In the genomic region with DNA sequence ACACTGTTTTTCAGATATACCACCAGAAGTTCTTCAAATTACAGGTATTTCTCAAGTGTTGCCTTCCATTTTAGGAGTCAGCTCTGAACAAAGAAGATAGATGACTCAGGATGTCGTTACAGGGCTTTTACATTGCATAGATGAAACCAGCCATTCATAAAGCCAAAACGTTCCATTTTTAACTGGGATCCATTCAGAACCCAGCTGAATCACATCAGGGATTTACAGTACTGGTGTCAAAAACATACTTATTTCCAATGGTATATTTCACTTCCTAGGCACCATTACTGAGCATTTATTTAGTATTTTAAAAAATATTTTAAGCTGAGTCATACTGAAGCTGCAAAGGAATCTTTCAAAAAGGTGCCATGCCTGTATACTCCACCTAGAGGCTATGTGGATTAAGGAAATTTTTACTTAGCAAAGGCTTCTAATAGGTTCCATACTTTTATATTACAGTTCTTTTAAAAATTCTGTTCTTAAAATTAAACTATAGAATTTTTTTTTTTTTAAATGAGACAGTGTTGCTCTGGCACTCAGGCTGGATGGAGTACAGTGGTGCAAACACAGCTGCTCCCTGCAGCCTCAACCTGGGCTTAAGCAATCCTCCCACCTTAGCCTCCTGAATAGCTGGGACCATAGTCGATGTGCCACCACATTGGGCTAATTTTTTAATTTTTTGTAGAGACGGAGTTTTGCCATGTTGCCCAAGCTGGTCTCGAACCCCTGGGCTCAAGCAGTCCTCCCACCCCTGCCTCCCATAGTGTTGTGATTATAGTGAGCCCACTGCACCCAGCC, we compare ENCODE assay signal across 8 cellular contexts. TPM values are rescaled to one million over a fixed set of nuclear protein-coding genes. Genes with fewer than 3 reads are reported as not detected.
DNase-seq lines count a peak whose midpoint lies in the region; ATAC-seq, FAIRE-seq and TF ChIP-seq lines count a peak whose summit lies in the region.

No MANE protein-coding gene starts in this region.

- no peaks in the 10 kb centered on the region for H3K9me3 Mint-ChIP-seq in activated T-helper 2 cell treated with anti-CD3 and anti-CD28 coated beads, Interferon-gamma antibody, Interleukin-2, Interleukin-4, amounts not matched to agents 10 μg/mL and 5 μg/mL and 100 μg/mL, durations not matched to agents 14 hours and 24 hours and 36 hours

- peak overlapping the region; percentile 80 for H3K4me3 Mint-ChIP-seq in activated T-helper 2 cell treated with anti-CD3 and anti-CD28 coated beads, Interferon-gamma antibody, Interleukin-2, Interleukin-4, amounts not matched to agents 10 μg/mL and 5 μg/mL and 100 μg/mL, durations not matched to agents 14 hours and 24 hours and 36 hours (ENCODE audit: low read depth)

- intact Hi-C loops in activated T-helper 2 cell treated with anti-CD3 and anti-CD28 coated beads, Interferon-gamma antibody, Interleukin-2, Interleukin-4, amounts not matched to agents 10 μg/mL and 5 μg/mL and 100 μg/mL, durations not matched to agents 14 hours and 24 hours and 36 hours (cut with micrococcal nuclease), result loop anchor here (10.0 kb wide), 2 partner anchors 418 to 612 kb away; no protein-coding TSS in a partner anchor
- intact Hi-C loops in lower leg skin (cut with DNase I; ENCODE audit: low total_unique reads) (no loop called here), head of caudate nucleus (cut with DNase I) (no loop called here)

- 35% methylated on average over 5 of the region's 5 CpGs for WGBS in A549 (ENCODE audit: missing lambda C conversion rate)
- WGBS in lower leg skin, 2 donors, result 66 to 67% methylated on average over 5 of the region's 5 CpGs

- CTCF ChIA-PET in A549 (lab: Yijun Ruan, JAX), result interaction anchor here (0.6 to 1.2 kb wide), 6 partner anchors 9 to 233 kb away, joined by 3 to 4 read pairs (median 3); no protein-coding TSS in a partner anchor

- no peak for TF ChIP-seq POLR2A in A549 (IDR thresholded peaks at IDR 0.05; ENCODE audit: low read length)
- TF ChIP-seq POLR2A in lower leg skin (IDR thresholded peaks at IDR 0.05), result no peak

- FAIRE-seq in A549 (lab: Jason Lieb, UNC), result no peak

- H3K4me1 Mint-ChIP-seq in activated T-helper 2 cell treated with anti-CD3 and anti-CD28 coated beads, Interferon-gamma antibody, Interleukin-2, Interleukin-4, amounts not matched to agents 10 μg/mL and 5 μg/mL and 100 μg/mL, durations not matched to agents 14 hours and 24 hours and 36 hours (ENCODE audit: low read depth), result peaks cover 55% of the 10 kb centered on the region

- H3K27ac ChIP-seq in A549, result peak overlapping the region; percentile 87 to 91

- H3K4me2 ChIP-seq in A549, result peak overlapping the region; percentile 76

- peaks cover 39% of the 10 kb centered on the region for H3K36me3 Mint-ChIP-seq in activated T-helper 2 cell treated with anti-CD3 and anti-CD28 coated beads, Interferon-gamma antibody, Interleukin-2, Interleukin-4, amounts not matched to agents 10 μg/mL and 5 μg/mL and 100 μg/mL, durations not matched to agents 14 hours and 24 hours and 36 hours (ENCODE audit: low read depth)

- TF ChIP-seq CTCF in A549 (IDR thresholded peaks at IDR 0.05) (peak; percentile 31; the same call in 2 of the 3 replicates), lower leg skin (IDR thresholded peaks at IDR 0.05) (no peak)

- H3K27ac Mint-ChIP-seq in activated T-helper 2 cell treated with anti-CD3 and anti-CD28 coated beads, Interferon-gamma antibody, Interleukin-2, Interleukin-4, amounts not matched to agents 10 μg/mL and 5 μg/mL and 100 μg/mL, durations not matched to agents 14 hours and 24 hours and 36 hours, result peak overlapping the region; percentile 89

- DNase-seq in A549 (ENCODE audit: low read depth in 1 of 2, low spot score in 1 of 2) (peak; percentile 18 to 68), G401 (ENCODE audit: low spot score) (peak; percentile 25), NCI-H2196 treated with DMSO at 0.1 percent for 48 hours (lab: John Stamatoyannopoulos, UW; ENCODE audit: unreplicated experiment) (peak; percentile 28), kidney glomerular epithelial cell (lab: John Stamatoyannopoulos, UW) (peak; percentile 66), lower leg skin (ENCODE audit: low spot score in 2 of 2) (no peak), head of caudate nucleus (no peak)
- DNase-seq in activated T-helper 2 cell treated with anti-CD3 and anti-CD28 coated beads, Interferon-gamma antibody, Interleukin-2, Interleukin-4, amounts not matched to agents 10 μg/mL and 5 μg/mL and 100 μg/mL, durations not matched to agents 14 hours and 24 hours and 36 hours (ENCODE audit: low spot score), result no peak

- ATAC-seq in A549, result peak in 1 of 2 experiments; percentile 18; a peak in 2 of 6 replicates
- peak; percentile 14 for ATAC-seq in HG02798 (IDR thresholded peaks at IDR 0.05; ENCODE audit: poor library complexity, unreplicated experiment)

- no peak for TF ChIP-seq EP300 in A549 (IDR thresholded peaks at IDR 0.05)

- POLR2A ChIA-PET in A549 (lab: Yijun Ruan, JAX), result no interaction called here

- in situ Hi-C loops in G401 (cut with HindIII; ENCODE audit: low sequenced_read_pairs), result no loop called here

- peak overlapping the region; percentile 84 for H3K4me3 ChIP-seq in A549
- H3K4me3 ChIP-seq in lower leg skin (ENCODE audit: low read depth, poor library complexity, severe bottlenecking), result no peak overlapping the region

- no peak for TF ChIP-seq RAD21 in A549 (conservative IDR thresholded peaks at IDR 0.05 in 1 of 2, IDR thresholded peaks at IDR 0.05 in 1 of 2)

- no peaks in the 10 kb centered on the region for H3K9me3 ChIP-seq in A549

- H3K4me1 ChIP-seq in A549, result peaks cover 15% of the 10 kb centered on the region; the same call in 2 of the 3 replicates

- H3K27me3 Mint-ChIP-seq in activated T-helper 2 cell treated with anti-CD3 and anti-CD28 coated beads, Interferon-gamma antibody, Interleukin-2, Interleukin-4, amounts not matched to agents 10 μg/mL and 5 μg/mL and 100 μg/mL, durations not matched to agents 14 hours and 24 hours and 36 hours (ENCODE audit: low read depth), result no peaks in the 10 kb centered on the region

TF ChIP-seq in A549, 52 proteins besides CTCF, POLR2A, EP300 and RAD21:
- TF ChIP-seq PHF8 (IDR thresholded peaks at IDR 0.05; ENCODE audit: borderline replicate concordance, low read depth) (no peak), FOSL2 (IDR thresholded peaks at IDR 0.05) (peak; percentile 10; the same call in 1 of the 2 replicates), FOSL2 (CRISPR knock-in tag; IDR thresholded peaks at IDR 0.05) (peak; percentile 70), NFE2L2 (conservative IDR thresholded peaks at IDR 0.05; ENCODE audit: low read length) (peak; percentile 90), EHF (CRISPR knock-in tag; IDR thresholded peaks at IDR 0.05) (no peak), MAFK (IDR thresholded peaks at IDR 0.05; ENCODE audit: partially characterized antibody) (peak; percentile 91), FOXS1 (CRISPR knock-in tag; IDR thresholded peaks at IDR 0.05) (no peak), ESRRA (IDR thresholded peaks at IDR 0.05; ENCODE audit: borderline replicate concordance, low read length) (no peak), NPAS2 (CRISPR knock-in tag; IDR thresholded peaks at IDR 0.05; ENCODE audit: borderline replicate concordance) (no peak)
- TF ChIP-seq, protein P1, sequence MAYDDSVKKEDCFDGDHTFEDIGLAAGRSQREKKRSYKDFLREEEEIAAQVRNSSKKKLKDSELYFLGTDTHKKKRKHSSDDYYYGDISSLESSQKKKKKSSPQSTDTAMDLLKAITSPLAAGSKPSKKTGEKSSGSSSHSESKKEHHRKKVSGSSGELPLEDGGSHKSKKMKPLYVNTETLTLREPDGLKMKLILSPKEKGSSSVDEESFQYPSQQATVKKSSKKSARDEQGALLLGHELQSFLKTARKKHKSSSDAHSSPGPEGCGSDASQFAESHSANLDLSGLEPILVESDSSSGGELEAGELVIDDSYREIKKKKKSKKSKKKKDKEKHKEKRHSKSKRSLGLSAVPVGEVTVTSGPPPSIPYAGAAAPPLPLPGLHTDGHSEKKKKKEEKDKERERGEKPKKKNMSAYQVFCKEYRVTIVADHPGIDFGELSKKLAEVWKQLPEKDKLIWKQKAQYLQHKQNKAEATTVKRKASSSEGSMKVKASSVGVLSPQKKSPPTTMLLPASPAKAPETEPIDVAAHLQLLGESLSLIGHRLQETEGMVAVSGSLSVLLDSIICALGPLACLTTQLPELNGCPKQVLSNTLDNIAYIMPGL (CRISPR knock-in tag; IDR thresholded peaks at IDR 0.05; ENCODE audit: borderline replicate concordance), result no peak; the same call in 1 of the 2 replicates
- TF ChIP-seq, protein P2, sequence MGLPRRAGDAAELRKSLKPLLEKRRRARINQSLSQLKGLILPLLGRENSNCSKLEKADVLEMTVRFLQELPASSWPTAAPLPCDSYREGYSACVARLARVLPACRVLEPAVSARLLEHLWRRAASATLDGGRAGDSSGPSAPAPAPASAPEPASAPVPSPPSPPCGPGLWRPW (IDR thresholded peaks at IDR 0.05), result no peak

RNA-seq across cellular contexts. Expression of gene ASF1A, which starts 2.6 kb away (rescaled TPM):
- 15.9 and 24.6 TPM in 2 replicates for polyA plus RNA-seq in A549 (2011; rRNA removed)
- 3.6 and 6.4 TPM in 2 replicates for polyA plus RNA-seq in A549 (2012; cell fraction: cytosol; rRNA removed)
- 4.3 and 5.6 TPM in 2 replicates for polyA plus RNA-seq in A549 (2012; cell fraction: nucleus; rRNA removed)
- 11.8 to 13.1 TPM (median 12.2 TPM) in 3 replicates for polyA plus RNA-seq in A549 (2017; fragmentation: RNase III; extraction: RNeasy Plus Mini Kit Qiagen cat#74134 plus additional on column Dnase treatment)
- 6.1 and 8.3 TPM in 2 replicates for polyA minus RNA-seq in A549 (2011; rRNA and poly(A)+ RNA removed)
- total RNA-seq in G401 (2014; rRNA removed; shearing (Covaris generic)), result 36.1 and 39.9 TPM in 2 replicates
- 33.9 and 34.1 TPM in 2 replicates for total RNA-seq in activated T-helper 2 cell treated with anti-CD3 and anti-CD28 coated beads, Interferon-gamma antibody, Interleukin-2, Interleukin-4, amounts not matched to agents 10 μg/mL and 5 μg/mL and 100 μg/mL, durations not matched to agents 14 hours and 24 hours and 36 hours
- total RNA-seq in lower leg skin, result 10 to 100 TPM in 3 of 4 donors, 1 to 10 TPM in 1; 6.9 to 15.4 (median 11.6) TPM

RNA-seq across cellular contexts. Expression of gene MCM9, which starts 38.4 kb away (rescaled TPM):
- 5.4 and 6.0 TPM in 2 replicates for polyA plus RNA-seq in A549 (2011; rRNA removed)
- 1.9 and 2.2 TPM in 2 replicates for polyA plus RNA-seq in A549 (2012; cell fraction: cytosol; rRNA removed)
- 2.1 and 3.5 TPM in 2 replicates for polyA plus RNA-seq in A549 (2012; cell fraction: nucleus; rRNA removed)
- 5.1 to 6.0 TPM (median 5.7 TPM) in 3 replicates for polyA plus RNA-seq in A549 (2017; fragmentation: RNase III; extraction: RNeasy Plus Mini Kit Qiagen cat#74134 plus additional on column Dnase treatment)
- polyA minus RNA-seq in A549 (2011; rRNA and poly(A)+ RNA removed), result 10.6 and 11.9 TPM in 2 replicates
- total RNA-seq in G401 (2014; rRNA removed; shearing (Covaris generic)), result 12.5 and 23.4 TPM in 2 replicates
- 18.6 and 21.1 TPM in 2 replicates for total RNA-seq in activated T-helper 2 cell treated with anti-CD3 and anti-CD28 coated beads, Interferon-gamma antibody, Interleukin-2, Interleukin-4, amounts not matched to agents 10 μg/mL and 5 μg/mL and 100 μg/mL, durations not matched to agents 14 hours and 24 hours and 36 hours
- total RNA-seq in lower leg skin, result 10 to 100 TPM; 21.3 to 29.6 (median 27.6) TPM

Comparison
In these comparisons a context has a peak if more than half of its experiments do, and no peak if none do; other contexts are left out.
1. DNase-seq: peak in A549 (2 of 2), G401 (single experiment), NCI-H2196 treated with DMSO at 0.1 percent for 48 hours (single experiment) and kidney glomerular epithelial cell (single experiment); none in activated T-helper 2 cell treated with anti-CD3 and anti-CD28 coated beads, Interferon-gamma antibody, Interleukin-2, Interleukin-4, amounts not matched to agents 10 μg/mL and 5 μg/mL and 100 μg/mL, durations not matched to agents 14 hours and 24 hours and 36 hours (single experiment), lower leg skin (0 of 2) and head of caudate nucleus (0 of 42).